8 cellular contexts compared by ENCODE assay signal in genomic region chr11:118605116-118605867, GRCh38. TPM values are rescaled to one million over a fixed set of nuclear protein-coding genes. Genes with fewer than 3 reads are reported as not detected.
A peak's percentile ranks its signal among the peaks of the same experiment; 100 is the strongest.
DNase-seq lines count a peak whose midpoint lies in the region; ATAC-seq and TF ChIP-seq lines count a peak whose summit lies in the region.

No MANE protein-coding gene starts in this region.

- H3K4me1 Mint-ChIP-seq in GM23338 (peaks cover 32% of the 10 kb centered on the region), T-cell (peaks cover 16 to 25% (median 20%) of the 10 kb centered on the region in 3 donors)

- no peaks in the 10 kb centered on the region for H3K79me2 ChIP-seq in GM23338 (replicated peaks; ENCODE audit: insufficient read depth)
- no peaks in the 10 kb centered on the region for H3K79me2 ChIP-seq in PC-9 (ENCODE audit: low read depth)

- peaks cover 73% of the 10 kb centered on the region for H3K27me3 ChIP-seq in GM23338 (ENCODE audit: insufficient read depth)
- H3K27me3 ChIP-seq in brain microvascular endothelial cell (replicated peaks), result no peaks in the 10 kb centered on the region
- peaks cover 0 to 30% (median 28%) of the 10 kb centered on the region in 3 donors for H3K27me3 ChIP-seq in stomach
- H3K27me3 ChIP-seq in PC-9 (ENCODE audit: insufficient read depth, low read depth), result peaks cover 13% of the 10 kb centered on the region; the same call in 1 of the 2 replicates

- CTCF ChIA-PET in T-cell (lab: Charles Lee), result interaction anchor here (0.5 to 1.4 kb wide), 2 partner anchors 10 to 75 kb away, joined by 4 to 8 read pairs; no protein-coding TSS in a partner anchor
- CTCF ChIA-PET in PC-9 (lab: Charles Lee), result interaction anchor here (0.8 kb wide), 1 partner anchor 32 kb away, joined by 3 read pairs; no protein-coding TSS in a partner anchor

- in situ Hi-C loops in brain microvascular endothelial cell (cut with HindIII; ENCODE audit: low pct_ligation_motif_present, low sequenced_read_pairs), result no loop called here

- H2AFZ ChIP-seq in GM23338 (no peak overlapping the region), PC-9 (no peak overlapping the region)

- peaks cover 18% of the 10 kb centered on the region for H3K36me3 Mint-ChIP-seq in GM23338 (ENCODE audit: low read depth)
- H3K36me3 Mint-ChIP-seq in T-cell, result peaks cover 17% of the 10 kb centered on the region

- TF ChIP-seq CTCF in GM23338 (conservative IDR thresholded peaks at IDR 0.05; ENCODE audit: low read depth in 2 of 2) (no peak), brain microvascular endothelial cell (IDR thresholded peaks at IDR 0.05; ENCODE audit: low read depth, low read length, missing control alignments) (no peak), stomach (IDR thresholded peaks at IDR 0.05) (no peak), PC-9 (conservative IDR thresholded peaks at IDR 0.05) (no peak)

- no peaks in the 10 kb centered on the region for H3K9me3 Mint-ChIP-seq in GM23338
- H3K9me3 Mint-ChIP-seq in T-cell, result no peaks in the 10 kb centered on the region

- H3F3A ChIP-seq in GM23338 (replicated peaks; ENCODE audit: low read depth) (peaks cover 26% of the 10 kb centered on the region), PC-9 (ENCODE audit: insufficient read depth, low read depth) (peaks cover 45% of the 10 kb centered on the region)

- 25 to 53% (median 49%) methylated on average over 10 of the region's 10 CpGs for WGBS in stomach, 5 donors

- H3K4me3 Mint-ChIP-seq in GM23338, result no peak overlapping the region
- no peak overlapping the region for H3K4me3 Mint-ChIP-seq in T-cell

- H3K4me1 ChIP-seq in GM23338 (ENCODE audit: insufficient read depth) (peaks cover 18% of the 10 kb centered on the region), stomach (peaks cover 46 to 65% (median 60%) of the 10 kb centered on the region in 4 donors), PC-9 (replicated peaks; ENCODE audit: insufficient read depth) (peaks cover 6% of the 10 kb centered on the region; the same call in 1 of the 2 replicates)

- intact Hi-C loops in stomach (cut with DNase I; ENCODE audit: low total_unique reads) (loop anchor here (5.0 kb wide), 1 partner anchor 52 kb away; no protein-coding TSS in a partner anchor), PC-9 (cut with micrococcal nuclease; ENCODE audit: unreplicated experiment) (loop anchor here (5.0 kb wide), 1 partner anchor 37 kb away; no protein-coding TSS in a partner anchor)

- H3K27ac Mint-ChIP-seq in GM23338, result no peak overlapping the region
- H3K27ac Mint-ChIP-seq in T-cell, result peak overlapping the region in 1 of 2 donors; percentile 22

- H3K27ac ChIP-seq in GM23338 (ENCODE audit: low read depth) (no peak overlapping the region), brain microvascular endothelial cell (peak overlapping the region; percentile 64), stomach (peak overlapping the region; percentile 51 to 98 (median 85)), PC-9 (no peak overlapping the region)

- H3K9me3 ChIP-seq in stomach (no peaks in the 10 kb centered on the region), PC-9 (ENCODE audit: insufficient read depth, low read depth) (no peaks in the 10 kb centered on the region)

- peak; percentile 60 for TF ChIP-seq EP300 in stomach (IDR thresholded peaks at IDR 0.05)

- TF ChIP-seq POLR2A in stomach (IDR thresholded peaks at IDR 0.05), result no peak

- peaks cover 13% of the 10 kb centered on the region for H3K36me3 ChIP-seq in GM23338 (ENCODE audit: insufficient read depth)
- H3K36me3 ChIP-seq in brain microvascular endothelial cell (replicated peaks), result peaks cover 27% of the 10 kb centered on the region
- peaks cover 21 to 34% (median 31%) of the 10 kb centered on the region in 4 donors for H3K36me3 ChIP-seq in stomach
- H3K36me3 ChIP-seq in PC-9 (ENCODE audit: low read depth), result peaks cover 13% of the 10 kb centered on the region

- H4K20me1 ChIP-seq in GM23338 (replicated peaks; ENCODE audit: insufficient read depth), result peaks cover 19% of the 10 kb centered on the region
- H4K20me1 ChIP-seq in PC-9 (ENCODE audit: insufficient read depth), result no peaks in the 10 kb centered on the region; the same call in 1 of the 2 replicates

- peak; percentile 1; the same call in 1 of the 3 replicates for ATAC-seq in GM23338
- no peak for ATAC-seq in GM21717 (IDR thresholded peaks at IDR 0.05; ENCODE audit: unreplicated experiment)
- no peak for ATAC-seq in T-cell (replicated peaks in 1 of 4)

- peak overlapping the region; percentile 49; the same call in 1 of the 2 replicates for H3K4me2 ChIP-seq in GM23338
- H3K4me2 ChIP-seq in PC-9, result no peak overlapping the region

- DNase-seq in GM23338 (ENCODE audit: low spot score) (peak; percentile 67), brain microvascular endothelial cell (peak; percentile 75), left kidney (ENCODE audit: low read depth, low spot score) (peak; percentile 91), stomach (peak; percentile 45), T-cell (no peak), PC-9 (no peak), NOMO-1 treated with DMSO at 0.1 percent for 48 hours (lab: John Stamatoyannopoulos, UW; ENCODE audit: unreplicated experiment) (no peak)

- 0 out of 2 replicates have a peak overlapping the region, but pooled peaks have one; percentile 18 for H3K4me3 ChIP-seq in GM23338
- no peak overlapping the region for H3K4me3 ChIP-seq in brain microvascular endothelial cell (ENCODE audit: low read depth, low read length)
- no peak overlapping the region for H3K4me3 ChIP-seq in stomach
- H3K4me3 ChIP-seq in PC-9, result no peak overlapping the region

- no TSS peak for BruUV-seq in PC-9 (replicated peaks; lab: Mats Ljungman, UMichigan)

- POLR2A ChIA-PET in T-cell (lab: Charles Lee), result no interaction called here
- POLR2A ChIA-PET in PC-9 (lab: Charles Lee; ENCODE audit: unreplicated experiment), result interaction anchor here (0.6 kb wide), 1 partner anchor 480 kb away, joined by 7 read pairs; the partner anchor contains the start of gene HMBS

- H3K27me3 Mint-ChIP-seq in GM23338 (ENCODE audit: insufficient read depth, low read depth, poor library complexity), result peaks cover 60% of the 10 kb centered on the region
- H3K27me3 Mint-ChIP-seq in T-cell, result peaks cover 0 to 10% of the 10 kb centered on the region in 2 donors

- no peaks in the 10 kb centered on the region for H3K9me2 ChIP-seq in GM23338 (ENCODE audit: insufficient read depth)
- H3K9me2 ChIP-seq in PC-9 (ENCODE audit: insufficient read depth), result no peaks in the 10 kb centered on the region

RNA-seq across cellular contexts. Expression of gene PHLDB1, which starts 2.1 kb away (rescaled TPM):
- 85.2 and 93.9 TPM in 2 replicates for total RNA-seq in GM23338 (2014; rRNA removed; shearing (Covaris generic))
- polyA plus RNA-seq in GM23338 (2016; fragmentation: Nextera tagmentation; extraction: Ambion mirVana) (45.3 and 46.0 TPM in 2 replicates), stomach (10 to 100 TPM; 28.4 to 43.1 (median 39.7) TPM)
- total RNA-seq in stomach (100 to 1,000 TPM in 1 of 5 donors, 10 to 100 TPM in 4; 34.4 to 291 (median 50.2) TPM), T-cell (1 to 10 TPM; 1.8 to 7.8 (median 4.0) TPM), PC-9 (2021) (122 and 125 TPM in 2 replicates)

RNA-seq across cellular contexts. Expression of gene ARCN1, which starts 33.1 kb away (rescaled TPM):
- total RNA-seq in GM23338 (2014; rRNA removed; shearing (Covaris generic)), result 106 and 109 TPM in 2 replicates
- polyA plus RNA-seq in GM23338 (2016; fragmentation: Nextera tagmentation; extraction: Ambion mirVana) (79.9 and 83.3 TPM in 2 replicates), stomach (100 to 1,000 TPM in 1 of 3 donors, 10 to 100 TPM in 2; 50.7 to 107 (median 60.2) TPM)
- total RNA-seq in stomach (100 to 1,000 TPM in 1 of 5 donors, 10 to 100 TPM in 4; 22.0 to 115 (median 60.0) TPM), T-cell (100 to 1,000 TPM in 3 of 5 donors, 10 to 100 TPM in 2; 80.6 to 117 (median 111) TPM), PC-9 (2021) (79.8 and 105 TPM in 2 replicates)

RNA-seq across cellular contexts. Expression of gene IFT46, which starts 39.6 kb away (rescaled TPM):
- 11.1 and 12.8 TPM in 2 replicates for total RNA-seq in GM23338 (2014; rRNA removed; shearing (Covaris generic))
- polyA plus RNA-seq in GM23338 (2016; fragmentation: Nextera tagmentation; extraction: Ambion mirVana), result 4.3 and 4.6 TPM in 2 replicates
- 100 to 1,000 TPM in 1 of 5 donors, 10 to 100 TPM in 3, 1 to 10 TPM in 1; 3.5 to 113 (median 28.4) TPM for total RNA-seq in stomach
- polyA plus RNA-seq in stomach, result 10 to 100 TPM; 15.4 to 17.9 (median 17.5) TPM
- 10 to 100 TPM in 3 of 5 donors, 1 to 10 TPM in 2; 7.0 to 12.4 (median 11.3) TPM for total RNA-seq in T-cell
- 19.2 and 22.1 TPM in 2 replicates for total RNA-seq in PC-9 (2021)

Comparison
In these comparisons a context has a peak if more than half of its experiments do, and no peak if none do; other contexts are left out.
1. DNase-seq: peak in GM23338 (single experiment), brain microvascular endothelial cell (single experiment), left kidney (single experiment) and stomach (single experiment); none in T-cell (0 of 34), PC-9 (0 of 2) and NOMO-1 treated with DMSO at 0.1 percent for 48 hours (single experiment).
2. H3K27ac ChIP-seq: peak in brain microvascular endothelial cell (single experiment) and stomach (5 of 5); none in GM23338 (single experiment) and PC-9 (single experiment).